ENCODE assay signal across 32 cellular contexts in genomic region chr3:66200147-66200546, GRCh38. TPM values are rescaled to one million over a fixed set of nuclear protein-coding genes. Genes with fewer than 3 reads are reported as not detected.
A peak's percentile ranks its signal among the peaks of the same experiment; 100 is the strongest.
DNase-seq lines count a peak whose midpoint lies in the region; ATAC-seq and TF ChIP-seq lines count a peak whose summit lies in the region.
"Had no signal": no experiment of that assay in that cellular context is flagged by ENCODE, and none has a peak within 500 bp of the region (broad histone marks: within the 10 kb centered on the region; RNA-seq: fewer than 3 reads in every experiment).

No MANE protein-coding gene starts in this region.

- WGBS in hepatocyte (ENCODE audit: low lambda C conversion rate, missing lambda C conversion rate): 36% methylated on average over 3 of the region's 3 CpGs

- H2AFZ ChIP-seq in hepatocyte: no peak overlapping the region

- H3K9me3 ChIP-seq in hepatocyte (ENCODE audit: low read depth): no peaks in the 10 kb centered on the region
- H3K9me3 ChIP-seq: ascending aorta, neutrophil, Peyer's patch, prostate gland had no signal

- no peak overlapping the region for H3K4me2 ChIP-seq in hepatocyte

- H4K20me1 ChIP-seq in hepatocyte (ENCODE audit: insufficient read depth, poor library complexity, severe bottlenecking): no peaks in the 10 kb centered on the region

- DNase-seq in NCI-H748 (lab: John Stamatoyannopoulos, UW; ENCODE audit: unreplicated experiment) (peak; percentile 4), NCI-H748 treated with DMSO at 0.1 percent for 48 hours (lab: John Stamatoyannopoulos, UW) (no peak), RPMI7951 (ENCODE audit: low read depth) (peak; percentile 25), hepatocyte (ENCODE audit: low spot score) (peak; percentile 13), C1 segment of cervical spinal cord (lab: John Stamatoyannopoulos, UW) (no peak)
- DNase-seq: activated CD4-positive, alpha-beta T cell treated with anti-CD3 and anti-CD28 coated beads for 36 hours; activated gamma-delta T cell; activated naive CD8-positive, alpha-beta T cell treated with anti-CD3 and anti-CD28 coated beads, Interleukin-2, amount 10 ng/mL, durations not matched to agents 7 days and 5 days; activated T-cell treated with anti-CD3 and anti-CD28 coated beads, Interleukin-2, amount 50 U/mL, for 1 hour; AML-193; CD4-positive, alpha-beta memory T cell; foreskin fibroblast; GOT3; KBM-7; left cardiac atrium; mesendoderm; MM.1S; NCI-H2081 treated with DMSO at 0.1 percent for 48 hours; NCI-H446 treated with DMSO at 0.1 percent for 48 hours; Peyer's patch; stimulated activated naive CD4-positive, alpha-beta T cell; T-helper 17 cell had no signal

- ATAC-seq in GM19328 (IDR thresholded peaks at IDR 0.05; ENCODE audit: unreplicated experiment): no peak
- ATAC-seq in SK-N-SH treated with all-trans-retinoic acid at 6 μM for 48 hours: no peak
- ATAC-seq in HG02885 (IDR thresholded peaks at IDR 0.05; ENCODE audit: poor library complexity, unreplicated experiment): no peak
- ATAC-seq: activated CD4-positive, alpha-beta T cell treated with anti-CD3 and anti-CD28 coated beads for 36 hours; esophagus mucosa; left cardiac atrium; sciatic nerve; T-helper 17 cell had no signal

- no peaks in the 10 kb centered on the region for H3K4me1 ChIP-seq in hepatocyte (ENCODE audit: insufficient read depth)
- H3K4me1 ChIP-seq: ascending aorta, prostate gland had no signal

- H3K79me2 ChIP-seq in hepatocyte: no peaks in the 10 kb centered on the region

- TF ChIP-seq CTCF in hepatocyte (IDR thresholded peaks at IDR 0.05; ENCODE audit: poor library complexity): no peak

- no peaks in the 10 kb centered on the region for H3K27me3 ChIP-seq in hepatocyte
- H3K27me3 ChIP-seq: ascending aorta, cardiac muscle cell, Peyer's patch had no signal

- no peak overlapping the region for H3K4me3 ChIP-seq in hepatocyte
- H3K4me3 ChIP-seq: ascending aorta, cardiac muscle cell, coronary artery, Peyer's patch, prostate gland had no signal

- H3K27ac ChIP-seq in hepatocyte: no peak overlapping the region
- H3K27ac ChIP-seq: ascending aorta, cardiac muscle cell, coronary artery, neutrophil, Peyer's patch, prostate gland had no signal

- H3K36me3 ChIP-seq in hepatocyte (replicated peaks; ENCODE audit: insufficient read depth, low read depth): no peaks in the 10 kb centered on the region
- H3K36me3 ChIP-seq: ascending aorta, cardiac muscle cell, neutrophil, Peyer's patch, prostate gland had no signal

- no peaks in the 10 kb centered on the region for H3K9me2 ChIP-seq in hepatocyte (replicated peaks; ENCODE audit: insufficient read depth)

TF ChIP-seq in SK-N-SH treated with all-trans-retinoic acid at 6 μM for 48 hours, 23 proteins besides CTCF, POLR2A, EP300 and RAD21:
- TF ChIP-seq TOX (CRISPR knock-in tag; IDR thresholded peaks at IDR 0.05; ENCODE audit: borderline replicate concordance): no peak
- TF ChIP-seq, protein P1, sequence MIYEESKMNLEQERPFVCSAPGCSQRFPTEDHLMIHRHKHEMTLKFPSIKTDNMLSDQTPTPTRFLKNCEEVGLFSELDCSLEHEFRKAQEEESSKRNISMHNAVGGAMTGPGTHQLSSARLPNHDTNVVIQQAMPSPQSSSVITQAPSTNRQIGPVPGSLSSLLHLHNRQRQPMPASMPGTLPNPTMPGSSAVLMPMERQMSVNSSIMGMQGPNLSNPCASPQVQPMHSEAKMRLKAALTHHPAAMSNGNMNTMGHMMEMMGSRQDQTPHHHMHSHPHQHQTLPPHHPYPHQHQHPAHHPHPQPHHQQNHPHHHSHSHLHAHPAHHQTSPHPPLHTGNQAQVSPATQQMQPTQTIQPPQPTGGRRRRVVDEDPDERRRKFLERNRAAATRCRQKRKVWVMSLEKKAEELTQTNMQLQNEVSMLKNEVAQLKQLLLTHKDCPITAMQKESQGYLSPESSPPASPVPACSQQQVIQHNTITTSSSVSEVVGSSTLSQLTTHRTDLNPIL (CRISPR knock-in tag; IDR thresholded peaks at IDR 0.05; ENCODE audit: low read depth): no peak
- TF ChIP-seq ISL1 (CRISPR knock-in tag; IDR thresholded peaks at IDR 0.05): no peak
- TF ChIP-seq RARB (CRISPR knock-in tag; IDR thresholded peaks at IDR 0.05): no peak
- TF ChIP-seq ARNTL (CRISPR knock-in tag; IDR thresholded peaks at IDR 0.05; ENCODE audit: borderline replicate concordance, low read depth): no peak
- no peak for TF ChIP-seq ZNF8 (CRISPR knock-in tag; IDR thresholded peaks at IDR 0.05)
- TF ChIP-seq BACH2 (CRISPR knock-in tag; IDR thresholded peaks at IDR 0.05; ENCODE audit: borderline replicate concordance): no peak
- TF ChIP-seq ZC3H10 (CRISPR knock-in tag; IDR thresholded peaks at IDR 0.05): no peak
- TF ChIP-seq, protein P2, sequence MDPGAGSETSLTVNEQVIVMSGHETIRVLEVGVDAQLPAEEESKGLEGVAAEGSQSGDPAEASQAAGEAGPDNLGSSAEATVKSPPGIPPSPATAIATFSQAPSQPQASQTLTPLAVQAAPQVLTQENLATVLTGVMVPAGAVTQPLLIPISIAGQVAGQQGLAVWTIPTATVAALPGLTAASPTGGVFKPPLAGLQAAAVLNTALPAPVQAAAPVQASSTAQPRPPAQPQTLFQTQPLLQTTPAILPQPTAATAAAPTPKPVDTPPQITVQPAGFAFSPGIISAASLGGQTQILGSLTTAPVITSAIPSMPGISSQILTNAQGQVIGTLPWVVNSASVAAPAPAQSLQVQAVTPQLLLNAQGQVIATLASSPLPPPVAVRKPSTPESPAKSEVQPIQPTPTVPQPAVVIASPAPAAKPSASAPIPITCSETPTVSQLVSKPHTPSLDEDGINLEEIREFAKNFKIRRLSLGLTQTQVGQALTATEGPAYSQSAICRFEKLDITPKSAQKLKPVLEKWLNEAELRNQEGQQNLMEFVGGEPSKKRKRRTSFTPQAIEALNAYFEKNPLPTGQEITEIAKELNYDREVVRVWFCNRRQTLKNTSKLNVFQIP (CRISPR knock-in tag; IDR thresholded peaks at IDR 0.05; ENCODE audit: borderline replicate concordance, low read depth): no peak
- no peak for TF ChIP-seq GLIS3 (CRISPR knock-in tag; IDR thresholded peaks at IDR 0.05)
- TF ChIP-seq PPARA (CRISPR knock-in tag; IDR thresholded peaks at IDR 0.05; ENCODE audit: borderline replicate concordance): no peak

RNA-seq across cellular contexts. Expression of gene SLC25A26, which starts 20.7 kb away (rescaled TPM):
- 27.2 and 31.3 TPM in 2 replicates for total RNA-seq in RPMI7951 (2014; rRNA removed; shearing (Covaris generic))
- 17.9 and 19.8 TPM in 2 replicates for total RNA-seq in hepatocyte
- polyA plus RNA-seq in hepatocyte: 22.4 and 25.7 TPM in 2 replicates

Comparison
In these comparisons a context has a peak if more than half of its experiments do, and no peak if none do; other contexts are left out.
1. DNase-seq: peak in NCI-H748 (single experiment), RPMI7951 (single experiment) and hepatocyte (single experiment); none in NCI-H748 treated with DMSO at 0.1 percent for 48 hours (single experiment) and C1 segment of cervical spinal cord (0 of 14).